ENCODE assay signal across 1 cellular context in the genomic region with DNA sequence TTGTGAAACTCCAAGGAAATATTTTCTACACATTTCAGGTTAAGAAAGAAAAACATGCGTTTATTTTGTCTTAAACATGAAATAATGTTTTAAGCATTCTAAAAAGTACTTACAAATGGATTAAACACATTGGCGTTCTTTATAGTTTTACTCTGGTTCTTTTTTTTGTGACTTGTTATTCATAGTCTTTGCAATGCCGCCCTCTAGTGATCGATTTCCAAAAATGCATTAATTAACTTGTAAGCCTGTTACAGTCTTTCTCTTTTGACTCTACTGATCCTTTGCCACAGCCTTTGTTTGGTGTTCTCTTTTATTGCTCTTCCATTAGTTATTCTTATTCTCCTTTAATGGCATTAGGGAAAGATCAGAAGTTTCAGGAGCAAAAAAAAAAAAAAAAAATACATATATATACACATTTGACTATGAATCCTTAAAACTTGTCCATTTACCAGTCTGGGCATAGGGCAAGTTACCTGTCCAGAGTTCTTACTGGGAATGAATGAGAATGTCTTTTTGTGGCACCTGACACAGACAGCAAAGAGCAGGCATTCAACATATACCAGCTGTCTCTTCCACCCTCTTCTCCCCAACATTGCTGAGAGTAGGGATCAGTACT.
TF ChIP-seq lines count a peak whose summit lies in the region.

No MANE protein-coding gene starts in this region.

TF ChIP-seq in IMR-90, 13 proteins besides CTCF, POLR2A, EP300 and RAD21:
- no peak for TF ChIP-seq BHLHE40 (IDR thresholded peaks at IDR 0.05; ENCODE audit: low read depth, low read length)
- no peak for TF ChIP-seq MAZ (IDR thresholded peaks at IDR 0.05; ENCODE audit: borderline replicate concordance, low read depth, low read length)
- peak; percentile 37; the same call in 1 of the 2 replicates for TF ChIP-seq SMC3 (IDR thresholded peaks at IDR 0.05; ENCODE audit: low read depth, low read length)
